In genomic region chr17:81031571-81032550, GRCh38 we compare ENCODE assay signal across 14 cellular contexts. TPM values are rescaled to one million over a fixed set of nuclear protein-coding genes. Genes with fewer than 3 reads are reported as not detected.
A peak's percentile ranks its signal among the peaks of the same experiment; 100 is the strongest.
DNase-seq lines count a peak whose midpoint lies in the region; ATAC-seq, FAIRE-seq and TF ChIP-seq lines count a peak whose summit lies in the region.
"Had no signal": no experiment of that assay in that cellular context is flagged by ENCODE, and none has a peak within 500 bp of the region (broad histone marks: within the 10 kb centered on the region; RNA-seq: fewer than 3 reads in every experiment).

No MANE protein-coding gene starts in this region.

- WGBS in psoas muscle, 3 donors: 84 to 88% (median 85%) methylated on average over 38 to 40 of the region's 40 CpGs

- peak overlapping the region; percentile 2 to 35 for H3K4me3 ChIP-seq in kidney (ENCODE audit: low read length in 2 of 2)
- no peak overlapping the region for H3K4me3 ChIP-seq in psoas muscle
- H3K4me3 ChIP-seq: K562 had no signal

- ATAC-seq in psoas muscle: no peak
- no peak for ATAC-seq in GM18870 (IDR thresholded peaks at IDR 0.05; ENCODE audit: unreplicated experiment)
- ATAC-seq: K562 had no signal

- FAIRE-seq in kidney (lab: Jason Lieb, UNC) (no peak), HTR-8/SVneo (lab: Jason Lieb, UNC) (no peak)
- FAIRE-seq: K562 had no signal

- DNase-seq in HT-29 (ENCODE audit: low spot score) (peak; percentile 62), kidney (peak; percentile 83), psoas muscle (peak; percentile 20 to 44), NK-92 (lab: John Stamatoyannopoulos, UW; ENCODE audit: unreplicated experiment) (no peak), HTR-8/SVneo (ENCODE audit: insufficient read length, low spot score) (no peak), NCI-H1417 (lab: John Stamatoyannopoulos, UW) (no peak)
- DNase-seq: activated CD4-positive, CD25-positive, alpha-beta regulatory T cell; activated naive CD4-positive, alpha-beta T cell; effector memory CD4-positive, alpha-beta T cell; NCI-H1092; stomach had no signal

- intact Hi-C loops in kidney (cut with DNase I) (no loop called here), psoas muscle (cut with DNase I) (no loop called here)

- TF ChIP-seq CTCF in VCaP (conservative IDR thresholded peaks at IDR 0.05): no peak
- TF ChIP-seq CTCF in kidney (IDR thresholded peaks at IDR 0.05; ENCODE audit: borderline replicate concordance, extremely low read depth, insufficient read depth): no peak
- no peak for TF ChIP-seq CTCF in psoas muscle (IDR thresholded peaks at IDR 0.05)

- peak overlapping the region; percentile 5 to 56 for H3K9ac ChIP-seq in kidney (ENCODE audit: low read length in 2 of 2)

- H3K9me3 ChIP-seq in kidney (ENCODE audit: control insufficient read depth in 1 of 2, low read length in 2 of 2): no peaks in the 10 kb centered on the region
- no peaks in the 10 kb centered on the region for H3K9me3 ChIP-seq in psoas muscle
- H3K9me3 ChIP-seq: stomach had no signal

- H3K36me3 ChIP-seq in kidney (ENCODE audit: control insufficient read depth in 1 of 2, insufficient read depth in 2 of 2, low read length in 2 of 2) (peaks cover 0 to 4% of the 10 kb centered on the region in 2 donors), psoas muscle (ENCODE audit: insufficient read depth in 1 of 2, low read depth in 1 of 2) (no peaks in the 10 kb centered on the region)

- H3K4me1 ChIP-seq in kidney (ENCODE audit: control insufficient read depth in 1 of 2, insufficient read depth in 1 of 2, low read depth in 1 of 2, low read length in 2 of 2) (peaks cover 13 to 45% of the 10 kb centered on the region in 2 donors), psoas muscle (peaks cover 7% of the 10 kb centered on the region)

- peak overlapping the region; percentile 95 for H3K27ac ChIP-seq in VCaP
- H3K27ac ChIP-seq in kidney (ENCODE audit: low read depth in 2 of 2, low read length in 2 of 2): peak overlapping the region; percentile 85 to 93
- no peak overlapping the region for H3K27ac ChIP-seq in psoas muscle

- peaks cover 0 to 22% (median 17%) of the 10 kb centered on the region in 3 donors for H3K27me3 ChIP-seq in psoas muscle (ENCODE audit: insufficient read depth in 3 of 3, low read length in 2 of 3)

RNA-seq across cellular contexts. Expression of gene BAIAP2, which starts 3.1 kb away (rescaled TPM):
- total RNA-seq in HT-29 (2014; rRNA removed; shearing (Covaris generic)): 93.8 and 105 TPM in 2 replicates
- total RNA-seq in kidney (45.8 TPM), psoas muscle (10 to 100 TPM in 2 of 4 donors, 1 to 10 TPM in 2; 4.7 to 28.9 (median 10.0) TPM)
- polyA plus RNA-seq in kidney (ENCODE audit: insufficient read depth, low read depth, low replicate concordance) (44.5 TPM), psoas muscle (10 to 100 TPM in 1 of 3 donors, 1 to 10 TPM in 2; 3.9 to 13.5 (median 6.5) TPM)

RNA-seq across cellular contexts. Expression of gene CHMP6, which starts 40.2 kb away (rescaled TPM):
- total RNA-seq in HT-29 (2014; rRNA removed; shearing (Covaris generic)): 9.7 and 12.7 TPM in 2 replicates
- 28.0 TPM for total RNA-seq in kidney
- 34.1 TPM for polyA plus RNA-seq in kidney (ENCODE audit: insufficient read depth, low read depth, low replicate concordance)
- 10 to 100 TPM; 32.0 to 36.9 (median 33.6) TPM for total RNA-seq in psoas muscle
- 10 to 100 TPM; 38.3 to 53.2 (median 45.6) TPM for polyA plus RNA-seq in psoas muscle

Comparison
In these comparisons a context has a peak if more than half of its experiments do, and no peak if none do; other contexts are left out.
1. DNase-seq: peak in HT-29 (single experiment), kidney (single experiment) and psoas muscle (2 of 2); none in NK-92 (single experiment), HTR-8/SVneo (single experiment) and NCI-H1417 (0 of 3).